ENCODE assay signal across 1 cellular context in the genomic region with DNA sequence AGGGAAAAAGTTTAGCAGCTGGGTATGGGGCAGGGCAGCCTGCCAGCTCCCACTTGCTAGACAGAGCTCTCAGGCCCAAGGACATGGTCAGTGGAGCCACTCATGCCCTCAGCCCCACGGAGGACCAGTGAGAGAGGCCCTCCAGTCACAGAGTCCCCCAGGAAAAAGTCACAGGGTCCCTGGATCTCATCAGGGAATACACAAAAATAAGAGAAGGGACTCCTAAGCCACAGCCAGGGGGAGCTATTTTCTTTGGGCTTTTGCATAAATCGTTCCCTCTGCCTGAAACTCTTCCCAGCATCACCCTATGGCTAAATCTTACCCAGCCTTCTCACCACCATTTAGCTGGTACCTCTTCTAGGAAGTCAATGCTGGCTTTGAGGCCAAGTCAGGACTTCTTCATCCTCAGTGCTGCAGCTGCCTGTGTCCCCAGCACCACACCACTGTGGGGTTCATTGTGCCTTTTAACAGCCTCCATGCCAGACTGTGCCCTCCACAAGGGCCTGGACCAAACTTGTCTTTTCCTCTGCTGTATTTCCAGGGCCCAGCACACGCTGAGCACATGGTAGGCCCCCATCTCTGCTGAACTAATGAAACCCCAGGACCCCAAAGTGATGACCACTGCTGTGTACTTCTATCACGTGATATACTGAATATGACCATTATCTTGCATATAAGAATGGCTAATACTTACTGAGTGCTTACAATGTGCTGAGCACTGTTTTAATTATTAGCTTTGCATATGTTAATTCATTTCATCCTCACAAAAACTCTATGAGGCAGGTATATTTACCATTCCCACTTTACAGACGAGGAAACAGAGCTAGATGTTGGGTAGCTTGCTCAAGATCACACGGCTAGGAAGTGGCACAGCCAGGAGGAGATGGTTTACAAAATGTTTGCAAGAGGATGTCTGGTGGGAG.
TF ChIP-seq lines count a peak whose summit lies in the region.

No MANE protein-coding gene starts in this region.

TF ChIP-seq in GM12878, 131 proteins besides CTCF, POLR2A, EP300 and RAD21 (continued from another document):
- no peak for TF ChIP-seq SUZ12 (IDR thresholded peaks at IDR 0.05; ENCODE audit: unreplicated experiment)
